Comparison of ENCODE assay signal across 14 cellular contexts in genomic region chr17:49645654-49646053, GRCh38. TPM values are rescaled to one million over a fixed set of nuclear protein-coding genes. Genes with fewer than 3 reads are reported as not detected.
DNase-seq lines count a peak whose midpoint lies in the region; ATAC-seq and TF ChIP-seq lines count a peak whose summit lies in the region.
"Had no signal": no experiment of that assay in that cellular context is flagged by ENCODE, and none has a peak within 500 bp of the region (broad histone marks: within the 10 kb centered on the region; RNA-seq: fewer than 3 reads in every experiment).

No MANE protein-coding gene starts in this region.

- no peaks in the 10 kb centered on the region for H3K9me3 ChIP-seq in muscle layer of duodenum (ENCODE audit: control insufficient read depth in 1 of 2, low read length in 2 of 2)
- H3K9me3 ChIP-seq in transverse colon, result no peaks in the 10 kb centered on the region
- H3K9me3 ChIP-seq: SJCRH30 had no signal

- H3K27me3 ChIP-seq in brain microvascular endothelial cell (replicated peaks) (no peaks in the 10 kb centered on the region), muscle layer of duodenum (ENCODE audit: low read depth, low read length) (no peaks in the 10 kb centered on the region), transverse colon (no peaks in the 10 kb centered on the region)
- H3K27me3 ChIP-seq: SJCRH30 had no signal

- H3K27ac ChIP-seq in brain microvascular endothelial cell, result peak overlapping the region; percentile 81
- H3K27ac ChIP-seq in muscle layer of duodenum (ENCODE audit: low read length), result peak overlapping the region; percentile 95
- H3K27ac ChIP-seq in transverse colon, result peak overlapping the region; percentile 74 to 85 (median 81)
- H3K27ac ChIP-seq: SJCRH30 had no signal

- POLR2A ChIA-PET in T-cell (lab: Charles Lee), result interaction anchor here in 1 of 2 donors (0.7 kb wide), 1 partner anchor 32 kb away, joined by 5 read pairs; no protein-coding TSS in a partner anchor

- no peak for DNase-seq in activated naive CD4-positive, alpha-beta T cell treated with anti-CD3 and anti-CD28 coated beads for 36 hours
- DNase-seq in activated naive CD4-positive, alpha-beta T cell treated with Interleukin-2 at 50 U/mL for 16 hours, result no peak
- no peak for DNase-seq in brain microvascular endothelial cell
- DNase-seq in transverse colon, result no peak
- no peak for DNase-seq in stimulated activated naive CD4-positive, alpha-beta T cell (lab: John Stamatoyannopoulos, UW)
- DNase-seq in NCI-H146 treated with DMSO at 0.1 percent for 48 hours (lab: John Stamatoyannopoulos, UW; ENCODE audit: unreplicated experiment), result no peak
- DNase-seq in T-cell, result no peak
- DNase-seq: H7; Karpas-422; NCI-H446; SJCRH30; stimulated activated naive CD4-positive, alpha-beta T cell treated with Interleukin-2 at 50 U/mL for 16 hours had no signal

- TF ChIP-seq EP300 in transverse colon (IDR thresholded peaks at IDR 0.05; ENCODE audit: low read depth), result no peak

- peaks cover 3% of the 10 kb centered on the region for H3K36me3 Mint-ChIP-seq in activated naive CD4-positive, alpha-beta T cell treated with anti-CD3 and anti-CD28 coated beads for 36 hours (ENCODE audit: low read depth)
- peaks cover 5% of the 10 kb centered on the region for H3K36me3 Mint-ChIP-seq in T-cell

- TF ChIP-seq CTCF in brain microvascular endothelial cell (IDR thresholded peaks at IDR 0.05; ENCODE audit: low read depth, low read length, missing control alignments) (no peak), transverse colon (IDR thresholded peaks at IDR 0.05) (no peak)

- no peaks in the 10 kb centered on the region for H3K27me3 Mint-ChIP-seq in activated naive CD4-positive, alpha-beta T cell treated with anti-CD3 and anti-CD28 coated beads for 36 hours (ENCODE audit: low read depth)
- no peaks in the 10 kb centered on the region for H3K27me3 Mint-ChIP-seq in T-cell

- in situ Hi-C loops in brain microvascular endothelial cell (cut with HindIII; ENCODE audit: low pct_ligation_motif_present, low sequenced_read_pairs) (no loop called here), transverse colon (cut with MboI; ENCODE audit: low pct_ligation_motif_present in 1 of 4, low pct_unique_long_range_greater_than_20kb in 1 of 4, low sequenced_read_pairs in 3 of 4) (no loop called here)

- no peak for ATAC-seq in T-cell (replicated peaks in 1 of 4)

- H3K4me1 ChIP-seq in muscle layer of duodenum (ENCODE audit: control insufficient read depth in 1 of 2, insufficient read depth in 2 of 2, low read length in 2 of 2) (peaks cover 0 to 15% of the 10 kb centered on the region in 2 donors), transverse colon (peaks cover 0 to 33% (median 14%) of the 10 kb centered on the region in 4 donors)

- TF ChIP-seq POLR2A in transverse colon (IDR thresholded peaks at IDR 0.05), result no peak

- no peaks in the 10 kb centered on the region for H3K9me3 Mint-ChIP-seq in activated naive CD4-positive, alpha-beta T cell treated with anti-CD3 and anti-CD28 coated beads for 36 hours
- no peaks in the 10 kb centered on the region for H3K9me3 Mint-ChIP-seq in T-cell

- 33 to 53% methylated on average over 1 of the region's 1 CpG for WGBS in transverse colon (ENCODE audit: low coverage in 1 of 2), 2 donors

- H3K27ac Mint-ChIP-seq in activated naive CD4-positive, alpha-beta T cell treated with anti-CD3 and anti-CD28 coated beads for 36 hours, result peak overlapping the region; percentile 73
- H3K27ac Mint-ChIP-seq in T-cell, result peak overlapping the region in 1 of 2 donors; percentile 61

- intact Hi-C loops in activated naive CD4-positive, alpha-beta T cell treated with anti-CD3 and anti-CD28 coated beads for 36 hours (cut with micrococcal nuclease), result loop anchor here (1.0 to 5.0 kb wide), 3 partner anchors 13 to 117 kb away; partner anchors contain the start of gene FAM117A
- intact Hi-C loops in transverse colon (cut with DNase I; ENCODE audit: low total_unique reads), result loop anchor here (5.0 kb wide), 1 partner anchor 47 kb away; no protein-coding TSS in a partner anchor

- H3K4me3 ChIP-seq in brain microvascular endothelial cell (ENCODE audit: low read depth, low read length) (no peak overlapping the region), muscle layer of duodenum (ENCODE audit: low read depth in 1 of 2, low read length in 2 of 2) (peak overlapping the region; percentile 5 to 61), transverse colon (peak overlapping the region in 3 of 4 donors; percentile 10 to 26 (median 20))
- H3K4me3 ChIP-seq: lung, SJCRH30 had no signal

- CTCF ChIA-PET in activated naive CD4-positive, alpha-beta T cell treated with anti-CD3 and anti-CD28 coated beads for 36 hours (lab: Charles Lee), result interaction anchor here (0.5 to 3.1 kb wide), 3 partner anchors 50 to 162 kb away, joined by 3 to 14 read pairs (median 3); no protein-coding TSS in a partner anchor
- CTCF ChIA-PET in T-cell (lab: Charles Lee), result no interaction called here

- H3K4me3 Mint-ChIP-seq in activated naive CD4-positive, alpha-beta T cell treated with anti-CD3 and anti-CD28 coated beads for 36 hours, result no peak overlapping the region
- no peak overlapping the region for H3K4me3 Mint-ChIP-seq in T-cell

- peaks cover 62% of the 10 kb centered on the region for H3K4me1 Mint-ChIP-seq in activated naive CD4-positive, alpha-beta T cell treated with anti-CD3 and anti-CD28 coated beads for 36 hours (ENCODE audit: low read depth)
- peaks cover 56 to 77% (median 57%) of the 10 kb centered on the region in 3 donors for H3K4me1 Mint-ChIP-seq in T-cell

- H3K36me3 ChIP-seq in brain microvascular endothelial cell (replicated peaks) (no peaks in the 10 kb centered on the region), muscle layer of duodenum (ENCODE audit: control insufficient read depth in 1 of 2, insufficient read depth in 2 of 2, low read length in 2 of 2) (no peaks in the 10 kb centered on the region), transverse colon (no peaks in the 10 kb centered on the region)
- H3K36me3 ChIP-seq: SJCRH30 had no signal

RNA-seq across cellular contexts. Expression of gene SPOP, which starts 32.2 kb away (rescaled TPM):
- 10 to 100 TPM; 66.9 to 69.2 TPM for total RNA-seq in activated naive CD4-positive, alpha-beta T cell treated with anti-CD3 and anti-CD28 coated beads for 36 hours
- total RNA-seq in transverse colon (100 to 1,000 TPM in 1 of 4 donors, 10 to 100 TPM in 3; 75.6 to 352 (median 95.3) TPM), T-cell (10 to 100 TPM; 67.1 to 80.4 (median 71.5) TPM)
